Comparison of ENCODE assay signal across 14 cellular contexts in the genomic region with DNA sequence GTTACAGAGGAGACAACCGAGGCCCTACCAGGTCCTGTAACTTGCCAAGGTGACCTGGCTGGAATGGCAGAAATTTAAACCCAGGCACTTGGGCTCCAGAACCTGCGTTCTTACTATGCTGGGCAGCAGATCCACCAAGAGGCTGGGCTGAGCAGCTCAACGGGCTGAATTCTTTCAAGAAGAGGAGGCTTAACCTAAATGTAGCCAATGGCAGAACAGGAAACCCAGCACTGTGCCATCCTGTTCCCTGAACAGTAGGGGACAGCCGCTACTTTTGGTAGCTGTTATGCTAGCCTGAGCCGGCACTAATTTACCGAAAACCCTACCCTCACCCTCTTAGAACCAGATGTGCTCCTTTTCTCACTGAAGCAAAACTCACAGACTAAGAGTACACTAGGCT.
DNase-seq lines count a peak whose midpoint lies in the region; ATAC-seq and TF ChIP-seq lines count a peak whose summit lies in the region.
"Had no signal": no experiment of that assay in that cellular context is flagged by ENCODE, and none has a peak within 500 bp of the region (broad histone marks: within the 10 kb centered on the region; RNA-seq: fewer than 3 reads in every experiment).

No MANE protein-coding gene starts in this region.

- H3K9ac ChIP-seq in IMR-90 (ENCODE audit: low read depth, low read length) = no peak overlapping the region
- H3K9ac ChIP-seq: BLaER1 treated with 17β-estradiol and CSF1 and Interleukin-3, amounts not matched to agents 10 nM and 100 nM had no signal

- no peak overlapping the region for H3K56ac ChIP-seq in IMR-90 (ENCODE audit: extremely low read depth, insufficient read depth, low read length)

- H3K18ac ChIP-seq in IMR-90 (ENCODE audit: low read depth, low read length) = no peak overlapping the region

- peaks cover 92% of the 10 kb centered on the region for H4K20me1 ChIP-seq in IMR-90 (ENCODE audit: insufficient read depth, low read length)

- no peak overlapping the region for H2BK120ac ChIP-seq in IMR-90 (ENCODE audit: low read depth, low read length)

- no peak for TF ChIP-seq POLR2A in IMR-90 (IDR thresholded peaks at IDR 0.05; ENCODE audit: low read depth, low read length)
- TF ChIP-seq POLR2A in suprapubic skin (IDR thresholded peaks at IDR 0.05) = no peak

- no peak overlapping the region for H4K5ac ChIP-seq in IMR-90 (ENCODE audit: low read depth, low read length)

- H2BK5ac ChIP-seq in IMR-90 (ENCODE audit: low read depth, low read length, poor library complexity, severe bottlenecking) = peak overlapping the region; percentile 4

- no peak overlapping the region; the same call in 1 of the 2 replicates for H2AK5ac ChIP-seq in IMR-90 (ENCODE audit: low read depth, low read length)

- in situ Hi-C loops in IMR-90 (cut with MboI; ENCODE audit: low sequenced_read_pairs) = no loop called here

- no peak overlapping the region for H3K23ac ChIP-seq in IMR-90 (ENCODE audit: low read depth, low read length)

- no peak for TF ChIP-seq RAD21 in IMR-90 (IDR thresholded peaks at IDR 0.05; ENCODE audit: low read length)

- CTCF ChIA-PET in IMR-90 (lab: Yijun Ruan, JAX) = interaction anchor here (1.0 kb wide), 1 partner anchor 27 kb away, joined by 3 read pairs; no protein-coding TSS in a partner anchor

- ATAC-seq in IMR-90 (ENCODE audit: low read depth) (no peak), thoracic aorta (ENCODE audit: insufficient number of reproducible peaks, low FRiP score, low read depth) (no peak), GM18511 (IDR thresholded peaks at IDR 0.05; ENCODE audit: unreplicated experiment) (no peak), GM18873 (IDR thresholded peaks at IDR 0.05; ENCODE audit: low FRiP score, unreplicated experiment) (no peak)

- H3K36me3 Mint-ChIP-seq in chondrocyte (ENCODE audit: low read depth) = peaks cover 74% of the 10 kb centered on the region

- H3K27me3 ChIP-seq in IMR-90 (ENCODE audit: control insufficient read depth, insufficient read depth, low read length) (no peaks in the 10 kb centered on the region), muscle layer of duodenum (ENCODE audit: low read depth, low read length) (no peaks in the 10 kb centered on the region), thoracic aorta (replicated peaks; ENCODE audit: insufficient read depth) (no peaks in the 10 kb centered on the region), suprapubic skin (no peaks in the 10 kb centered on the region)
- H3K27me3 ChIP-seq: BLaER1 treated with 17β-estradiol and CSF1 and Interleukin-3, amounts not matched to agents 10 nM and 100 nM had no signal

- dilution Hi-C loops in IMR-90 (cut with HindIII; ENCODE audit: low sequenced_read_pairs, unreplicated experiment) = no loop called here

- no peak overlapping the region for H3K14ac ChIP-seq in IMR-90 (replicated peaks; ENCODE audit: low read depth, low read length)

- H3K27ac ChIP-seq in IMR-90 (ENCODE audit: insufficient read depth, low read length) (no peak overlapping the region), muscle layer of duodenum (ENCODE audit: low read length) (peak overlapping the region; percentile 39), thoracic aorta (peak overlapping the region; percentile 67 to 80), suprapubic skin (no peak overlapping the region)
- H3K27ac ChIP-seq: BLaER1 treated with 17β-estradiol and CSF1 and Interleukin-3, amounts not matched to agents 10 nM and 100 nM had no signal

- no peaks in the 10 kb centered on the region for H3K27me3 Mint-ChIP-seq in chondrocyte (ENCODE audit: low read depth)

- H3K36me3 ChIP-seq in IMR-90 (ENCODE audit: control insufficient read depth, insufficient read depth, low read length) = peaks cover 91% of the 10 kb centered on the region
- H3K36me3 ChIP-seq in muscle layer of duodenum (ENCODE audit: control insufficient read depth in 1 of 2, insufficient read depth in 2 of 2, low read length in 2 of 2) = peaks cover 66 to 80% of the 10 kb centered on the region in 2 donors
- peaks cover 58% of the 10 kb centered on the region for H3K36me3 ChIP-seq in thoracic aorta
- H3K36me3 ChIP-seq in suprapubic skin = peaks cover 80% of the 10 kb centered on the region

- H3K4me1 Mint-ChIP-seq in chondrocyte (ENCODE audit: low read depth) = peaks cover 91% of the 10 kb centered on the region
- H3K4me1 Mint-ChIP-seq: H9 had no signal

- H2AK9ac ChIP-seq in IMR-90 (replicated peaks; ENCODE audit: low read depth, low read length, poor library complexity) = peak overlapping the region; percentile 43

- H3K4me3 ChIP-seq in IMR-90 (ENCODE audit: insufficient read depth, low read depth, low read length) = no peak overlapping the region
- no peak overlapping the region for H3K4me3 ChIP-seq in muscle layer of duodenum (ENCODE audit: low read depth in 1 of 2, low read length in 2 of 2)
- H3K4me3 ChIP-seq in thoracic aorta = no peak overlapping the region
- H3K4me3 ChIP-seq in suprapubic skin = no peak overlapping the region
- H3K4me3 ChIP-seq: BLaER1 treated with 17β-estradiol and CSF1 and Interleukin-3, amounts not matched to agents 10 nM and 100 nM had no signal

- peaks cover 12% of the 10 kb centered on the region; the same call in 1 of the 2 replicates for H3K4me1 ChIP-seq in IMR-90 (ENCODE audit: control insufficient read depth, insufficient read depth, low read length)
- peaks cover 0 to 43% of the 10 kb centered on the region in 2 donors for H3K4me1 ChIP-seq in muscle layer of duodenum (ENCODE audit: control insufficient read depth in 1 of 2, insufficient read depth in 2 of 2, low read length in 2 of 2)
- peaks cover 7 to 77% of the 10 kb centered on the region in 2 donors for H3K4me1 ChIP-seq in thoracic aorta (ENCODE audit: control insufficient read depth in 1 of 2, low read depth in 2 of 2)
- H3K4me1 ChIP-seq in suprapubic skin = no peaks in the 10 kb centered on the region

- BruUV-seq in IMR-90 (replicated peaks; lab: Mats Ljungman, UMichigan) = no TSS peak

- DNase-seq in IMR-90 (no peak), chondrocyte (ENCODE audit: low spot score) (no peak), thoracic aorta (ENCODE audit: low spot score) (no peak), suprapubic skin (ENCODE audit: low spot score in 2 of 2) (no peak)
- DNase-seq: DMS 273 treated with DMSO at 0.1 percent for 48 hours, H9, NCI-H1436 treated with DMSO at 0.1 percent for 48 hours, NCI-H2081 treated with DMSO at 0.1 percent for 48 hours, NCI-H2227 treated with DMSO at 0.1 percent for 48 hours, NCI-H526 treated with DMSO at 0.1 percent for 48 hours had no signal

- H2BK20ac ChIP-seq in IMR-90 (ENCODE audit: low read depth, low read length) = no peak overlapping the region

- H3K4me2 ChIP-seq in IMR-90 (ENCODE audit: low read depth, low read length) = no peak overlapping the region
- H3K4me2 ChIP-seq: BLaER1 treated with 17β-estradiol and CSF1 and Interleukin-3, amounts not matched to agents 10 nM and 100 nM had no signal

- TF ChIP-seq CTCF in IMR-90 (conservative IDR thresholded peaks at IDR 0.05; ENCODE audit: low read depth, low read length) = no peak
- TF ChIP-seq CTCF in chondrocyte (IDR thresholded peaks at IDR 0.05) = no peak
- no peak for TF ChIP-seq CTCF in thoracic aorta (IDR thresholded peaks at IDR 0.05)
- TF ChIP-seq CTCF in suprapubic skin (IDR thresholded peaks at IDR 0.05) = no peak

- H2BK15ac ChIP-seq in IMR-90 (ENCODE audit: low read depth, low read length) = no peak overlapping the region

- no peak overlapping the region; a peak in 1 of 4 replicates for H4K8ac ChIP-seq in IMR-90 (ENCODE audit: low read depth in 2 of 2, low read length in 2 of 2)

- no peak overlapping the region for H3K4me3 Mint-ChIP-seq in chondrocyte (ENCODE audit: unreplicated experiment)
- H3K4me3 Mint-ChIP-seq: H9 had no signal

- intact Hi-C loops in IMR-90 (cut with micrococcal nuclease) = no loop called here

- H3K9me1 ChIP-seq in IMR-90 (ENCODE audit: insufficient read depth, low read length) = peaks cover 34% of the 10 kb centered on the region

- POLR2A ChIA-PET in IMR-90 (lab: Charles Lee; ENCODE audit: unreplicated experiment) = no interaction called here

- peaks cover 49 to 97% of the 10 kb centered on the region in 2 experiments for H3K79me1 ChIP-seq in IMR-90 (ENCODE audit: low read depth in 1 of 2, low read length in 2 of 2)

- H3K27ac Mint-ChIP-seq in chondrocyte (ENCODE audit: unreplicated experiment) = peak overlapping the region; percentile 94

- no peak for TF ChIP-seq EP300 in suprapubic skin (IDR thresholded peaks at IDR 0.05)

- 100% methylated on average over 1 of the region's 6 CpGs; no CpG with 5 or more reads in 1 of the 2 experiments for WGBS in IMR-90 (ENCODE audit: extremely low coverage in 2 of 2, insufficient read length in 1 of 2), 2 experiments
- WGBS in suprapubic skin = 97% methylated on average over 4 of the region's 6 CpGs

- H3K9me3 ChIP-seq in IMR-90 (ENCODE audit: control insufficient read depth, insufficient read depth, low read length) = no peaks in the 10 kb centered on the region
- H3K9me3 ChIP-seq in muscle layer of duodenum (ENCODE audit: control insufficient read depth in 1 of 2, low read length in 2 of 2) = no peaks in the 10 kb centered on the region
- no peaks in the 10 kb centered on the region for H3K9me3 ChIP-seq in thoracic aorta
- H3K9me3 ChIP-seq in suprapubic skin = no peaks in the 10 kb centered on the region
- H3K9me3 ChIP-seq: BLaER1 treated with 17β-estradiol and CSF1 and Interleukin-3, amounts not matched to agents 10 nM and 100 nM had no signal

- H2AFZ ChIP-seq in IMR-90 (replicated peaks; ENCODE audit: low read length, poor library complexity) = no peak overlapping the region

- H4K91ac ChIP-seq in IMR-90 (ENCODE audit: insufficient read depth, low read depth, low read length) = no peak overlapping the region

- H3K9me3 Mint-ChIP-seq in chondrocyte (ENCODE audit: low read depth) = no peaks in the 10 kb centered on the region
- H3K9me3 Mint-ChIP-seq: H9 had no signal

- no peak overlapping the region for H3K4ac ChIP-seq in IMR-90 (ENCODE audit: low read depth, low read length)

TF ChIP-seq in IMR-90, 13 proteins besides CTCF, POLR2A, EP300 and RAD21 (continues in another document):
- no peak for TF ChIP-seq MAFK (IDR thresholded peaks at IDR 0.05; ENCODE audit: low read depth, low read length)
- TF ChIP-seq, protein P1, sequence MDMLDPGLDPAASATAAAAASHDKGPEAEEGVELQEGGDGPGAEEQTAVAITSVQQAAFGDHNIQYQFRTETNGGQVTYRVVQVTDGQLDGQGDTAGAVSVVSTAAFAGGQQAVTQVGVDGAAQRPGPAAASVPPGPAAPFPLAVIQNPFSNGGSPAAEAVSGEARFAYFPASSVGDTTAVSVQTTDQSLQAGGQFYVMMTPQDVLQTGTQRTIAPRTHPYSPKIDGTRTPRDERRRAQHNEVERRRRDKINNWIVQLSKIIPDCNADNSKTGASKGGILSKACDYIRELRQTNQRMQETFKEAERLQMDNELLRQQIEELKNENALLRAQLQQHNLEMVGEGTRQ (IDR thresholded peaks at IDR 0.05; ENCODE audit: low read depth, low read length) = no peak
- TF ChIP-seq SMC3 (IDR thresholded peaks at IDR 0.05; ENCODE audit: low read depth, low read length) = no peak
- no peak for TF ChIP-seq BHLHE40 (IDR thresholded peaks at IDR 0.05; ENCODE audit: low read depth, low read length)
- no peak for TF ChIP-seq NFE2L2 (IDR thresholded peaks at IDR 0.05; ENCODE audit: low read depth, low read length)
- no peak for TF ChIP-seq MAZ (IDR thresholded peaks at IDR 0.05; ENCODE audit: borderline replicate concordance, low read depth, low read length)
- no peak for TF ChIP-seq CHD1 (IDR thresholded peaks at IDR 0.05; ENCODE audit: low read depth, low read length)

Comparison
In these comparisons a context has a peak if more than half of its experiments do, and no peak if none do; other contexts are left out.
1. H3K27ac ChIP-seq: peak in muscle layer of duodenum (single experiment) and thoracic aorta (2 of 2); none in IMR-90 (single experiment) and suprapubic skin (single experiment).